Comparison of ENCODE assay signal across 8 cellular contexts in genomic region chr16:80447263-80447662, GRCh38.
"Had no signal": no experiment of that assay in that cellular context is flagged by ENCODE, and none has a peak within 500 bp of the region (broad histone marks: within the 10 kb centered on the region; RNA-seq: fewer than 3 reads in every experiment).

No MANE protein-coding gene starts in this region.

- FAIRE-seq: H1, H54, HepG2 had no signal

- H3K27ac ChIP-seq: HL-60 had no signal

- ATAC-seq: GM23338, HepG2 had no signal

- H3K4me3 ChIP-seq: GM23338 had no signal

- H3K4me2 ChIP-seq: GM23338 had no signal

- H2AFZ ChIP-seq: GM23338 had no signal

- DNase-seq: H9, HCEC 1CT, HFFc6 had no signal
